ENCODE assay signal across 33 cellular contexts in the genomic region with DNA sequence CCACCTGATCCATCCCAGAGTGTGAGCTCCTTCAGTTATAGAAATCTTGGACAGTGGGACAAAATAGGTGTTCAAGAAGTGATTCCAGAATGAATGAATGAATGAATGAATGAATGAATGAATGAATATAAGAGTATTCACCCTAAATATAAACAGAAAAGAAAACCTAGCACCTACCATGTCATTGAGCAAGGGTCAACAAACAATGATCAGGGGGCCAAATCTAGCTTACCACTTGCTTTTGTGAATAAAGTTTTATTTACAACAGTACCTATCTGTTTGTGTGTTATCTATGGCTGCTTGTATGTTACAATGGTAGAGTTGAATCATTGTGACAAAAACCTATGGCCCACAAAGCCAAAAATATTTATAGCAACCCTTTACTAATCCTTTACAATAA.
"Had no signal": no experiment of that assay in that cellular context is flagged by ENCODE, and none has a peak within 500 bp of the region (broad histone marks: within the 10 kb centered on the region; RNA-seq: fewer than 3 reads in every experiment).

No MANE protein-coding gene starts in this region.

- H3K4me3 ChIP-seq: adrenal gland, ascending aorta, body of pancreas, breast epithelium, cardiac muscle cell had no signal

- DNase-seq: activated effector memory CD4-positive, alpha-beta T cell treated with anti-CD3 and anti-CD28 coated beads, Interleukin-2, amount 50 U/mL, for 16 hours; activated effector memory CD4-positive, alpha-beta T cell treated with Interleukin-2 at 50 U/mL for 16 hours; activated gamma-delta T cell; activated gamma-delta T cell treated with Interleukin-2 at 50 U/mL for 16 hours; activated naive CD4-positive, alpha-beta T cell; activated naive CD4-positive, alpha-beta T cell treated with anti-CD3 and anti-CD28 coated beads for 36 hours; activated naive CD4-positive, alpha-beta T cell treated with anti-CD3 and anti-CD28 coated beads, Interleukin-2, amount 10 ng/mL, durations not matched to agents 7 days and 5 days; activated naive CD4-positive, alpha-beta T cell treated with anti-CD3 and anti-CD28 coated beads, Interleukin-2, amount 50 U/mL, for 16 hours; activated naive CD4-positive, alpha-beta T cell treated with Interleukin-2 at 50 U/mL for 16 hours; activated naive CD8-positive, alpha-beta T cell treated with anti-CD3 and anti-CD28 coated beads for 36 hours; activated naive CD8-positive, alpha-beta T cell treated with anti-CD3 and anti-CD28 coated beads, Interleukin-2, amount 10 ng/mL, durations not matched to agents 7 days and 5 days; activated naive CD8-positive, alpha-beta T cell treated with anti-CD3 and anti-CD28 coated beads, Interleukin-2, amount 50 U/mL, for 24 hours; activated T-cell treated with anti-CD3 and anti-CD28 coated beads, Interleukin-2, amount 50 U/mL, for 24 hours; activated T-cell treated with anti-CD3 and anti-CD28 coated beads, Interleukin-2, amount 50 U/mL, for 4 hours; activated T-cell treated with anti-CD3 and anti-CD28 coated beads, Interleukin-2, amount 50 U/mL, for 48 hours; activated T-cell treated with anti-CD3 and anti-CD28 coated beads, Interleukin-2, amount 50 U/mL, for 72 hours; adrenal gland; amniotic stem cell; amygdala; anterior cingulate cortex; aorta; body of pancreas; brain microvascular endothelial cell; caudate nucleus; central memory CD4-positive, alpha-beta T cell; cerebellar nuclear complex had no signal

- H3K27ac ChIP-seq: adrenal gland, ascending aorta, body of pancreas, brain microvascular endothelial cell, breast epithelium, cardiac muscle cell had no signal

- H3K9me3 ChIP-seq: adrenal gland, ascending aorta, body of pancreas, breast epithelium had no signal

- H3K4me1 ChIP-seq: adrenal gland, ascending aorta, body of pancreas, breast epithelium had no signal

- ATAC-seq: activated naive CD4-positive, alpha-beta T cell treated with anti-CD3 and anti-CD28 coated beads, Interleukin-2, amount 50 U/mL, for 72 hours; activated naive CD8-positive, alpha-beta T cell treated with anti-CD3 and anti-CD28 coated beads, Interleukin-2, amount 50 U/mL, for 24 hours; activated T-cell treated with anti-CD3 and anti-CD28 coated beads, Interleukin-2, amount 50 U/mL, for 4 hours; activated T-cell treated with anti-CD3 and anti-CD28 coated beads, Interleukin-2, amount 50 U/mL, for 72 hours; activated T-helper 17 cell treated with anti-CD3 and anti-CD28 coated beads, Interleukin-2, amount 50 U/mL, for 72 hours; body of pancreas had no signal

- FAIRE-seq: astrocyte, bronchial epithelial cell had no signal

- H3K36me3 ChIP-seq: adrenal gland, ascending aorta, brain microvascular endothelial cell, breast epithelium, cardiac muscle cell had no signal

- H3K27me3 ChIP-seq: adrenal gland, ascending aorta, body of pancreas, brain microvascular endothelial cell, breast epithelium, cardiac muscle cell had no signal
